Comparison of ENCODE assay signal across 18 cellular contexts in genomic region chr10:15183689-15184481, GRCh38. TPM values are rescaled to one million over a fixed set of nuclear protein-coding genes. Genes with fewer than 3 reads are reported as not detected.
DNase-seq lines count a peak whose midpoint lies in the region; ATAC-seq, FAIRE-seq and TF ChIP-seq lines count a peak whose summit lies in the region.
"Had no signal": no experiment of that assay in that cellular context is flagged by ENCODE, and none has a peak within 500 bp of the region (broad histone marks: within the 10 kb centered on the region; RNA-seq: fewer than 3 reads in every experiment).

No MANE protein-coding gene starts in this region.

- H3K9ac ChIP-seq in K562 (ENCODE audit: insufficient read depth in 1 of 2, low read depth in 2 of 2, low read length in 2 of 2) (no peak overlapping the region), mesenchymal stem cell (ENCODE audit: low read length) (peak overlapping the region; percentile 35)

- H2BK15ac ChIP-seq in mesenchymal stem cell (ENCODE audit: low read depth, poor library complexity, severe bottlenecking) = no peak overlapping the region

- H3K4ac ChIP-seq in mesenchymal stem cell (ENCODE audit: low read depth in 1 of 2, low read length in 2 of 2) = no peak overlapping the region

- no peaks in the 10 kb centered on the region for H4K20me1 ChIP-seq in K562 (replicated peaks; ENCODE audit: control insufficient read depth, insufficient read depth, low read length)

- H4K8ac ChIP-seq in mesenchymal stem cell (ENCODE audit: low read length) = no peak overlapping the region

- H3K27me3 Mint-ChIP-seq in mesothelial cell of epicardium (ENCODE audit: low read depth) = no peaks in the 10 kb centered on the region
- H3K27me3 Mint-ChIP-seq in CD14-positive monocyte (ENCODE audit: low read depth in 3 of 3) = peaks cover 22 to 52% (median 37%) of the 10 kb centered on the region in 3 donors
- H3K27me3 Mint-ChIP-seq: CD8-positive, alpha-beta memory T cell had no signal

- H3K4me1 Mint-ChIP-seq in mesothelial cell of epicardium = no peaks in the 10 kb centered on the region
- no peaks in the 10 kb centered on the region for H3K4me1 Mint-ChIP-seq in CD14-positive monocyte

- DNase-seq in A673 (ENCODE audit: low spot score) (no peak), K562 (ENCODE audit: extremely low read depth in 1 of 4, low spot score in 3 of 4) (no peak), mesenchymal stem cell (no peak), 8988T (no peak), mesothelial cell of epicardium (ENCODE audit: low spot score in 2 of 2, unreplicated experiment in 2 of 2) (no peak), globus pallidus (ENCODE audit: low spot score) (no peak), CD14-positive monocyte (ENCODE audit: low spot score) (no peak)
- DNase-seq: BE2C; Caco-2; CD8-positive, alpha-beta memory T cell; DND-41; GDM1 had no signal

- H3K4me3 ChIP-seq in A673 (ENCODE audit: low read depth, low read length, poor library complexity, severe bottlenecking) (no peak overlapping the region), HEK293 (ENCODE audit: low read depth, low read length) (no peak overlapping the region), K562 (no peak overlapping the region), mesenchymal stem cell (ENCODE audit: insufficient read depth in 1 of 2, low read depth in 1 of 2, low read length in 2 of 2) (peak overlapping the region in 1 of 2 experiments; percentile 63)

- no peak overlapping the region for H3K23ac ChIP-seq in mesenchymal stem cell (ENCODE audit: low read length in 2 of 2)

- H3K36me3 ChIP-seq in A673 (ENCODE audit: insufficient read depth, low read length, poor library complexity, severe bottlenecking) (no peaks in the 10 kb centered on the region), HEK293 (ENCODE audit: control insufficient read depth in 2 of 2, insufficient read depth in 1 of 2, low read length in 2 of 2) (no peaks in the 10 kb centered on the region), K562 (ENCODE audit: control insufficient read depth, insufficient read depth, low read length) (no peaks in the 10 kb centered on the region), mesenchymal stem cell (ENCODE audit: control insufficient read depth in 1 of 2, insufficient read depth in 2 of 2, low read depth in 1 of 2, low read length in 2 of 2) (no peaks in the 10 kb centered on the region)
- H3K36me3 ChIP-seq: BE2C had no signal

- TF ChIP-seq POLR2A in K562 (conservative IDR thresholded peaks at IDR 0.05) = no peak

- no peak overlapping the region for H2AFZ ChIP-seq in K562 (ENCODE audit: low read depth, low read length)
- no peak overlapping the region for H2AFZ ChIP-seq in mesenchymal stem cell (ENCODE audit: low read depth, low read length)

- TF ChIP-seq RAD21 in K562 (CRISPR knock-in tag; conservative IDR thresholded peaks at IDR 0.05 in 1 of 2, IDR thresholded peaks at IDR 0.05 in 1 of 2) = no peak

- H3K9me3 Mint-ChIP-seq in mesothelial cell of epicardium (no peaks in the 10 kb centered on the region), CD14-positive monocyte (peaks cover 0 to 8% (median 1%) of the 10 kb centered on the region in 7 donors)
- H3K9me3 Mint-ChIP-seq: CD8-positive, alpha-beta memory T cell had no signal

- no peak overlapping the region for H3K14ac ChIP-seq in mesenchymal stem cell (ENCODE audit: low read length in 2 of 2)

- H3K9me3 ChIP-seq in A673 (ENCODE audit: low read depth, low read length, poor library complexity, severe bottlenecking) (no peaks in the 10 kb centered on the region), HEK293 (ENCODE audit: control insufficient read depth, insufficient read depth, low read depth, low read length) (no peaks in the 10 kb centered on the region), K562 (replicated peaks; ENCODE audit: control insufficient read depth, insufficient read depth, low read depth, low read length) (no peaks in the 10 kb centered on the region), mesenchymal stem cell (ENCODE audit: control insufficient read depth, low read length) (no peaks in the 10 kb centered on the region)
- H3K9me3 ChIP-seq: BE2C, Caco-2 had no signal

- H3K4me1 ChIP-seq in A673 (ENCODE audit: insufficient read depth, low read length, poor library complexity, severe bottlenecking) (peaks cover 15% of the 10 kb centered on the region), HEK293 (ENCODE audit: control insufficient read depth, insufficient read depth, low read length) (no peaks in the 10 kb centered on the region), K562 (replicated peaks in 1 of 2; ENCODE audit: control insufficient read depth in 2 of 2, insufficient read depth in 2 of 2, low read length in 2 of 2) (no peaks in the 10 kb centered on the region; a peak in 3 of 5 replicates), mesenchymal stem cell (ENCODE audit: control insufficient read depth, insufficient read depth, low read depth, low read length) (no peaks in the 10 kb centered on the region)
- H3K4me1 ChIP-seq: BE2C had no signal

- H3K27ac Mint-ChIP-seq in mesothelial cell of epicardium (no peak overlapping the region), CD14-positive monocyte (no peak overlapping the region)
- H3K27ac Mint-ChIP-seq: IgD-negative memory B cell had no signal

- POLR2A ChIA-PET in A673 (lab: Charles Lee; ENCODE audit: low non-redundant PET) = no interaction called here
- POLR2A ChIA-PET in HEK293 (lab: Yijun Ruan, JAX) = no interaction called here
- POLR2A ChIA-PET in K562 (lab: Yijun Ruan, JAX) = interaction anchor here (1.0 to 1.8 kb wide), 2 partner anchors 11 to 14 kb away, joined by 4 to 6 read pairs; no protein-coding TSS in a partner anchor

- no peaks in the 10 kb centered on the region for H3K79me2 ChIP-seq in K562 (ENCODE audit: control insufficient read depth, insufficient read depth, low read length)

- TF ChIP-seq CTCF in A673 (conservative IDR thresholded peaks at IDR 0.05; ENCODE audit: low read depth, low read length) = no peak
- TF ChIP-seq CTCF in HEK293 (tag by site-specific recombination; IDR thresholded peaks at IDR 0.05) = no peak
- no peak for TF ChIP-seq CTCF in K562 (IDR thresholded peaks at IDR 0.05 in 2 of 3, conservative IDR thresholded peaks at IDR 0.05 in 1 of 3; ENCODE audit: insufficient read depth in 2 of 3, low read depth in 1 of 3, low read length in 3 of 3)
- no peak for TF ChIP-seq CTCF in mesothelial cell of epicardium (IDR thresholded peaks at IDR 0.05; ENCODE audit: unreplicated experiment)
- TF ChIP-seq CTCF in CD14-positive monocyte (IDR thresholded peaks at IDR 0.05) = no peak

- FAIRE-seq in K562 (lab: Jason Lieb, UNC) = no peak
- FAIRE-seq: H54 had no signal

- BruUV-seq in A673 (replicated peaks; lab: Mats Ljungman, UMichigan) = no TSS peak
- no TSS peak for BruUV-seq in K562 (replicated peaks; lab: Mats Ljungman, UMichigan)

- H2BK120ac ChIP-seq in mesenchymal stem cell (ENCODE audit: low read depth, low read length) = no peak overlapping the region

- H3K36me3 Mint-ChIP-seq in mesothelial cell of epicardium (no peaks in the 10 kb centered on the region), CD14-positive monocyte (no peaks in the 10 kb centered on the region)

- H3K18ac ChIP-seq in mesenchymal stem cell (ENCODE audit: low read depth in 1 of 2, low read length in 2 of 2) = no peak overlapping the region

- H2BK12ac ChIP-seq in mesenchymal stem cell (ENCODE audit: low read length in 2 of 2) = no peak overlapping the region

- no peaks in the 10 kb centered on the region for H3K79me1 ChIP-seq in mesenchymal stem cell (replicated peaks; ENCODE audit: low read length, poor library complexity, severe bottlenecking)

- H3K9me1 ChIP-seq in K562 (ENCODE audit: control insufficient read depth, insufficient read depth, low read length) = no peaks in the 10 kb centered on the region

- H3K4me3 Mint-ChIP-seq in mesothelial cell of epicardium = no peak overlapping the region
- H3K4me3 Mint-ChIP-seq in CD14-positive monocyte = no peak overlapping the region
- H3K4me3 Mint-ChIP-seq: CD8-positive, alpha-beta memory T cell; IgD-negative memory B cell had no signal

- H3K27ac ChIP-seq in A673 (ENCODE audit: low read depth, low read length, poor library complexity, severe bottlenecking) = peak overlapping the region; percentile 64
- no peak overlapping the region for H3K27ac ChIP-seq in HEK293 (ENCODE audit: extremely low read depth, low read depth, low read length)
- no peak overlapping the region for H3K27ac ChIP-seq in K562 (ENCODE audit: extremely low read depth, low read depth, low read length)
- no peak overlapping the region for H3K27ac ChIP-seq in mesenchymal stem cell (ENCODE audit: low read length, poor library complexity, severe bottlenecking)
- H3K27ac ChIP-seq: 22Rv1, C4-2B had no signal

- no peak for ATAC-seq in K562
- ATAC-seq: HCT116 had no signal

- in situ Hi-C loops in K562 (cut with MboI) = no loop called here

- no peak overlapping the region for H2AK5ac ChIP-seq in mesenchymal stem cell (ENCODE audit: low read length, severe bottlenecking)

- no peak for TF ChIP-seq EP300 in K562 (IDR thresholded peaks at IDR 0.05; ENCODE audit: low read length)

- H3K27me3 ChIP-seq in A673 (replicated peaks; ENCODE audit: insufficient read depth, low read depth, low read length, poor library complexity) (no peaks in the 10 kb centered on the region), K562 (ENCODE audit: control insufficient read depth in 2 of 2, insufficient read depth in 2 of 2, low read length in 2 of 2) (peaks cover 2 to 8% of the 10 kb centered on the region in 2 experiments; a peak in 2 of 5 replicates), mesenchymal stem cell (ENCODE audit: control insufficient read depth in 1 of 2, insufficient read depth in 1 of 2, low read length in 2 of 2) (no peaks in the 10 kb centered on the region)
- H3K27me3 ChIP-seq: BE2C had no signal

- H2BK5ac ChIP-seq in mesenchymal stem cell (ENCODE audit: low read depth, low read length, poor library complexity, severe bottlenecking) = no peak overlapping the region

- intact Hi-C loops in A673 (cut with micrococcal nuclease; ENCODE audit: unreplicated experiment) (no loop called here), K562 (cut with micrococcal nuclease) (no loop called here), CD14-positive monocyte (cut with micrococcal nuclease) (no loop called here)

- WGBS in K562 (ENCODE audit: insufficient coverage, low coverage, missing lambda C conversion rate) = 24% methylated on average over 11 of the region's 11 CpGs
- over 99% methylated on average over 10 of the region's 11 CpGs for WGBS in mesenchymal stem cell

- H3K4me2 ChIP-seq in K562 (ENCODE audit: insufficient read depth, low read length) (no peak overlapping the region), mesenchymal stem cell (ENCODE audit: low read length, poor library complexity, severe bottlenecking) (no peak overlapping the region)

- H4K91ac ChIP-seq in mesenchymal stem cell (ENCODE audit: low read length) = no peak overlapping the region

- CTCF ChIA-PET in A673 (lab: Charles Lee) (no interaction called here), HEK293 (lab: Yijun Ruan, JAX) (interaction anchor here (0.6 to 0.8 kb wide), 2 partner anchors 27 to 110 kb away, joined by 3 to 4 read pairs; no protein-coding TSS in a partner anchor), K562 (lab: Yijun Ruan, JAX; ENCODE audit: low intra/inter-chr PET ratio) (no interaction called here)

RNA-seq across cellular contexts. Expression of gene NMT2, which starts 15.4 kb away (rescaled TPM):
- total RNA-seq in A673 (2021) (15.7 and 16.3 TPM in 2 replicates), K562 (2014; rRNA removed) (10.9 and 12.7 TPM in 2 replicates), K562 (2014; rRNA removed; fragmentation: Illumina TruSeq; extraction: Trizol) (15.0 and 15.3 TPM in 2 replicates), K562 (2015; rRNA removed; fragmentation: Illumina TruSeq; extraction: Trizol) (15.3 and 15.9 TPM in 2 replicates), K562 (2021) (10.8 and 12.3 TPM in 2 replicates), mesothelial cell of epicardium (19.3 to 21.9 TPM (median 20.0 TPM) in 3 replicates)
- total RNA-seq in K562 (2011; cell fraction: chromatin; rRNA removed; ENCODE audit: low replicate concordance) = 11.0 and 15.9 TPM in 2 replicates
- total RNA-seq in K562 (2011; cell fraction: nucleolus; rRNA removed) = 4.2 and 5.0 TPM in 2 replicates
- 7.9 and 12.4 TPM in 2 replicates for total RNA-seq in K562 (2011; cell fraction: nucleoplasm; rRNA removed)
- polyA plus RNA-seq in K562 (2011; rRNA removed) (5.2 and 6.4 TPM in 2 replicates), K562 (2014; fragmentation: Illumina TruSeq; extraction: Trizol) (12.8 and 14.7 TPM in 2 replicates), K562 (2014; fragmentation: Nextera tagmentation; extraction: Ambion mirVana) (1 to 10 TPM; 6.9 to 8.4 TPM), K562 (2014; rRNA removed) (8.5 and 9.1 TPM in 2 replicates), CD14-positive monocyte (1 to 10 TPM in 1 of 2 donors, under 1 TPM in 1; 0.36 to 1.1 TPM)
- polyA plus RNA-seq in K562 (2011; cell fraction: cytosol; rRNA removed) = 1.9 and 5.3 TPM in 2 replicates
- polyA plus RNA-seq in K562 (2011; cell fraction: nucleus; rRNA removed) = 5.3 and 8.9 TPM in 2 replicates
- polyA plus RNA-seq in K562 (2012) = 13.2 and 19.1 TPM in 2 replicates
- 4.6 and 9.1 TPM in 2 replicates for polyA minus RNA-seq in K562 (2011; rRNA and poly(A)+ RNA removed)
- 2.8 and 5.1 TPM in 2 replicates for polyA minus RNA-seq in K562 (2011; cell fraction: cytosol; rRNA and poly(A)+ RNA removed)
- 2.2 and 5.2 TPM in 2 replicates for polyA minus RNA-seq in K562 (2011; cell fraction: nucleus; rRNA and poly(A)+ RNA removed)
- 14.5 TPM for polyA plus RNA-seq in mesenchymal stem cell (2013, experiment 1 of 2)
- polyA plus RNA-seq in mesenchymal stem cell (2013, experiment 2 of 2) = 14.9 TPM
